In genomic region chr5:54024466-54024865, GRCh38 we compare ENCODE assay signal across 17 cellular contexts.
DNase-seq lines count a peak whose midpoint lies in the region; ATAC-seq and TF ChIP-seq lines count a peak whose summit lies in the region.
"Had no signal": no experiment of that assay in that cellular context is flagged by ENCODE, and none has a peak within 500 bp of the region (broad histone marks: within the 10 kb centered on the region; RNA-seq: fewer than 3 reads in every experiment).

No MANE protein-coding gene starts in this region.

- H3K9ac ChIP-seq in skeletal muscle satellite cell (ENCODE audit: low read depth, low read length) = no peak overlapping the region

- H3K27ac ChIP-seq in sigmoid colon = no peak overlapping the region
- H3K27ac ChIP-seq: C4-2B, esophagus squamous epithelium, prostate gland, spleen, vagina had no signal

- H3K4me1 ChIP-seq in skeletal muscle satellite cell (ENCODE audit: control insufficient read depth, insufficient read depth, low read length) (peaks cover 30% of the 10 kb centered on the region), sigmoid colon (no peaks in the 10 kb centered on the region)
- H3K4me1 ChIP-seq: esophagus squamous epithelium, prostate gland, vagina had no signal

- H3K9me3 ChIP-seq in skeletal muscle satellite cell (replicated peaks; ENCODE audit: low read length) = no peaks in the 10 kb centered on the region
- no peaks in the 10 kb centered on the region for H3K9me3 ChIP-seq in sigmoid colon
- H3K9me3 ChIP-seq: esophagus squamous epithelium, prostate gland, spleen, vagina had no signal

- H3K4me2 ChIP-seq in skeletal muscle satellite cell (ENCODE audit: low read length) = peak overlapping the region; percentile 60

- no peak for TF ChIP-seq EP300 in sigmoid colon (IDR thresholded peaks at IDR 0.05)

- H3K4me3 ChIP-seq in fibroblast of mammary gland (ENCODE audit: control insufficient read depth, low read depth, low read length) = no peak overlapping the region
- no peak overlapping the region for H3K4me3 ChIP-seq in skeletal muscle satellite cell (ENCODE audit: low read length)
- no peak overlapping the region for H3K4me3 ChIP-seq in sigmoid colon
- H3K4me3 ChIP-seq: esophagus squamous epithelium, prostate gland, spleen, vagina had no signal

- H3K27me3 ChIP-seq in skeletal muscle satellite cell (ENCODE audit: control insufficient read depth, insufficient read depth, low read length) = no peaks in the 10 kb centered on the region
- H3K27me3 ChIP-seq in sigmoid colon = no peaks in the 10 kb centered on the region
- H3K27me3 ChIP-seq: esophagus squamous epithelium, spleen, vagina had no signal

- intact Hi-C loops in sigmoid colon (cut with DNase I) = no loop called here

- no peak for ATAC-seq in omental fat pad (ENCODE audit: low FRiP score)
- ATAC-seq: natural killer cell had no signal

- WGBS in sigmoid colon, 2 donors = 80 to 88% methylated on average over 1 of the region's 1 CpG

- DNase-seq in GM03348 (ENCODE audit: low spot score) (peak; percentile 46), amniotic stem cell (lab: John Stamatoyannopoulos, UW) (peak; percentile 11), fibroblast of mammary gland (ENCODE audit: low read depth) (peak; percentile 63), omental fat pad (ENCODE audit: low spot score) (no peak), sigmoid colon (no peak)
- no peak for DNase-seq in activated CD4-positive, alpha-beta T cell treated with anti-CD3 and anti-CD28 coated beads for 1 hour
- DNase-seq: activated CD4-positive, alpha-beta T cell treated with anti-CD3 and anti-CD28 coated beads, Interleukin-2, amount 50 U/mL, for 48 hours; activated naive CD4-positive, alpha-beta T cell treated with anti-CD3 and anti-CD28 coated beads, Interleukin-2, amount 50 U/mL, for 16 hours; esophagus squamous epithelium; natural killer cell; NCI-H446 treated with DMSO at 0.1 percent for 48 hours; spleen; substantia nigra had no signal

- TF ChIP-seq CTCF in fibroblast of mammary gland (conservative IDR thresholded peaks at IDR 0.05; ENCODE audit: control insufficient read depth, insufficient read depth, low read depth, low read length) (no peak), omental fat pad (IDR thresholded peaks at IDR 0.05) (no peak), sigmoid colon (IDR thresholded peaks at IDR 0.05) (no peak)

- H3K36me3 ChIP-seq in skeletal muscle satellite cell (ENCODE audit: insufficient read depth, low read length) (no peaks in the 10 kb centered on the region), sigmoid colon (no peaks in the 10 kb centered on the region)
- H3K36me3 ChIP-seq: esophagus squamous epithelium, prostate gland, spleen, vagina had no signal

- no peak for TF ChIP-seq POLR2A in sigmoid colon (IDR thresholded peaks at IDR 0.05)

Comparison
In these comparisons a context has a peak if more than half of its experiments do, and no peak if none do; other contexts are left out.
1. DNase-seq: peak in GM03348 (single experiment), amniotic stem cell (single experiment) and fibroblast of mammary gland (single experiment); none in omental fat pad (single experiment), sigmoid colon (single experiment) and activated CD4-positive, alpha-beta T cell treated with anti-CD3 and anti-CD28 coated beads for 1 hour (single experiment).